Comparison of ENCODE assay signal across 20 cellular contexts in genomic region chr5:24854350-24854749, GRCh38.
A peak's percentile ranks its signal among the peaks of the same experiment; 100 is the strongest.
DNase-seq lines count a peak whose midpoint lies in the region; ATAC-seq and TF ChIP-seq lines count a peak whose summit lies in the region.
"Had no signal": no experiment of that assay in that cellular context is flagged by ENCODE, and none has a peak within 500 bp of the region (broad histone marks: within the 10 kb centered on the region; RNA-seq: fewer than 3 reads in every experiment).

No MANE protein-coding gene starts in this region.

- H3K4me1 ChIP-seq in breast epithelium (no peaks in the 10 kb centered on the region), mammary epithelial cell (ENCODE audit: insufficient read depth, low read length) (no peaks in the 10 kb centered on the region), foreskin keratinocyte (peaks cover 3% of the 10 kb centered on the region)
- H3K4me1 ChIP-seq: BLaER1 had no signal

- in situ Hi-C loops in mammary epithelial cell (cut with MboI; ENCODE audit: low sequenced_read_pairs in 2 of 2), result no loop called here

- TF ChIP-seq POLR2A in breast epithelium (IDR thresholded peaks at IDR 0.05), result no peak

- POLR2A ChIA-PET in MCF 10A (lab: Yijun Ruan, JAX), result interaction anchor here (0.8 to 1.2 kb wide), 2 partner anchors 14 to 15 kb away, joined by 3 read pairs; no protein-coding TSS in a partner anchor

- BruUV-seq in MCF 10A (replicated peaks; lab: Mats Ljungman, UMichigan) (no TSS peak), mammary epithelial cell (replicated peaks; lab: Mats Ljungman, UMichigan) (no TSS peak)

- H2AFZ ChIP-seq in mammary epithelial cell (ENCODE audit: low read depth, low read length), result no peak overlapping the region
- H2AFZ ChIP-seq: GM23338 had no signal

- intact Hi-C loops in MCF 10A (cut with micrococcal nuclease), result no loop called here
- intact Hi-C loops in breast epithelium (cut with DNase I; ENCODE audit: low total_unique reads), result no loop called here
- intact Hi-C loops in mammary epithelial cell (cut with micrococcal nuclease), result no loop called here

- H3K4me2 ChIP-seq in mammary epithelial cell (ENCODE audit: insufficient read depth, low read depth, low read length), result no peak overlapping the region
- H3K4me2 ChIP-seq: BLaER1, GM23338 had no signal

- no peaks in the 10 kb centered on the region for H4K20me1 ChIP-seq in mammary epithelial cell (ENCODE audit: insufficient read depth, low read length)
- H4K20me1 ChIP-seq: BLaER1 had no signal

- H3K27me3 ChIP-seq in breast epithelium (no peaks in the 10 kb centered on the region), mammary epithelial cell (ENCODE audit: insufficient read depth, low read length) (no peaks in the 10 kb centered on the region), foreskin keratinocyte (no peaks in the 10 kb centered on the region)
- H3K27me3 ChIP-seq: BLaER1 had no signal

- peak overlapping the region; percentile 52 for H3K27ac Mint-ChIP-seq in MCF 10A (ENCODE audit: low read depth, unreplicated experiment)
- H3K27ac Mint-ChIP-seq: B cell; CD4-positive, CD25-positive, alpha-beta regulatory T cell; GM23338 had no signal

- H3K9me3 Mint-ChIP-seq in MCF 10A (ENCODE audit: unreplicated experiment), result no peaks in the 10 kb centered on the region
- H3K9me3 Mint-ChIP-seq: GM23338 had no signal

- H3K4me3 ChIP-seq in breast epithelium (no peak overlapping the region), mammary epithelial cell (replicated peaks in 1 of 3; ENCODE audit: insufficient read depth in 1 of 3, low read depth in 2 of 3, low read length in 3 of 3) (no peak overlapping the region)
- H3K4me3 ChIP-seq: BLaER1, GM12878, GM23338 had no signal

- TF ChIP-seq CTCF in MCF 10A (IDR thresholded peaks at IDR 0.05; ENCODE audit: unreplicated experiment) (no peak), breast epithelium (IDR thresholded peaks at IDR 0.05) (no peak), mammary epithelial cell (conservative IDR thresholded peaks at IDR 0.05 in 1 of 2, IDR thresholded peaks at IDR 0.05 in 1 of 2; ENCODE audit: extremely low read depth in 1 of 2, insufficient read depth in 1 of 2, low read depth in 1 of 2, low read length in 2 of 2) (no peak), foreskin keratinocyte (conservative IDR thresholded peaks at IDR 0.05) (no peak)

- peak; percentile 100 for ATAC-seq in foreskin keratinocyte
- ATAC-seq: GM12878, GM23338, HCT116 had no signal

- DNase-seq in MCF 10A (ENCODE audit: unreplicated experiment), result peak; percentile 17
- no peak for DNase-seq in breast epithelium (ENCODE audit: low spot score in 2 of 2)
- DNase-seq in mammary epithelial cell, result peak; percentile 24
- DNase-seq in foreskin keratinocyte, result peak; percentile 83 to 90
- no peak for DNase-seq in NCI-H2107 treated with DMSO at 0.1 percent for 48 hours (lab: John Stamatoyannopoulos, UW; ENCODE audit: unreplicated experiment)
- DNase-seq in NCI-H2107 (lab: John Stamatoyannopoulos, UW), result no peak
- DNase-seq: CD4-positive, CD25-positive, alpha-beta regulatory T cell; CD8-positive, alpha-beta memory T cell; DMS 273 treated with DMSO at 0.1 percent for 48 hours; DMS79; EL; GDM1; H9 had no signal

- H3K9me3 ChIP-seq in breast epithelium (no peaks in the 10 kb centered on the region), mammary epithelial cell (replicated peaks; ENCODE audit: insufficient read depth, low read length) (peaks cover 4% of the 10 kb centered on the region)
- H3K9me3 ChIP-seq: BLaER1 had no signal

- CTCF ChIA-PET in MCF 10A (lab: Yijun Ruan, JAX), result interaction anchor here (0.6 kb wide), 1 partner anchor 515 kb away, joined by 6 read pairs; no protein-coding TSS in a partner anchor
- CTCF ChIA-PET in mammary epithelial cell (lab: Charles Lee; ENCODE audit: low non-redundant PET), result no interaction called here

- no peaks in the 10 kb centered on the region for H3K79me2 ChIP-seq in mammary epithelial cell (ENCODE audit: insufficient read depth, low read length)

- H3K27ac ChIP-seq in breast epithelium (no peak overlapping the region), mammary epithelial cell (ENCODE audit: insufficient read depth, low read depth, low read length) (no peak overlapping the region), foreskin keratinocyte (no peak overlapping the region)
- H3K27ac ChIP-seq: 22Rv1, BLaER1, C4-2B had no signal

- H3K27me3 Mint-ChIP-seq in MCF 10A (ENCODE audit: insufficient read depth, unreplicated experiment), result no peaks in the 10 kb centered on the region
- H3K27me3 Mint-ChIP-seq: B cell; CD4-positive, CD25-positive, alpha-beta regulatory T cell; CD8-positive, alpha-beta memory T cell had no signal

- no peak overlapping the region for H3K9ac ChIP-seq in mammary epithelial cell (ENCODE audit: insufficient read depth, low read length)
- H3K9ac ChIP-seq: BLaER1 had no signal

- H3K36me3 Mint-ChIP-seq in MCF 10A (ENCODE audit: insufficient read depth, unreplicated experiment), result no peaks in the 10 kb centered on the region
- H3K36me3 Mint-ChIP-seq: CD4-positive, CD25-positive, alpha-beta regulatory T cell; CD8-positive, alpha-beta memory T cell had no signal

- peaks cover 13% of the 10 kb centered on the region for H3K4me1 Mint-ChIP-seq in MCF 10A (ENCODE audit: insufficient read depth, unreplicated experiment)
- H3K4me1 Mint-ChIP-seq: B cell; CD4-positive, CD25-positive, alpha-beta regulatory T cell; CD8-positive, alpha-beta memory T cell had no signal

- dilution Hi-C loops in mammary epithelial cell (cut with HindIII; ENCODE audit: low sequenced_read_pairs), result no loop called here

- no peak overlapping the region for H3K4me3 Mint-ChIP-seq in MCF 10A (ENCODE audit: unreplicated experiment)
- H3K4me3 Mint-ChIP-seq: B cell; CD4-positive, CD25-positive, alpha-beta regulatory T cell; CD8-positive, alpha-beta memory T cell; GM23338; H9 had no signal

- H3K36me3 ChIP-seq in breast epithelium, result no peaks in the 10 kb centered on the region
- H3K36me3 ChIP-seq in mammary epithelial cell (ENCODE audit: insufficient read depth, low read length), result no peaks in the 10 kb centered on the region
- H3K36me3 ChIP-seq: BLaER1 had no signal

Comparison
In these comparisons a context has a peak if more than half of its experiments do, and no peak if none do; other contexts are left out.
1. DNase-seq: peak in MCF 10A (single experiment), mammary epithelial cell (single experiment) and foreskin keratinocyte (2 of 2); none in breast epithelium (0 of 2), NCI-H2107 treated with DMSO at 0.1 percent for 48 hours (single experiment) and NCI-H2107 (single experiment).